ENCODE assay signal across 29 cellular contexts in the genomic region with DNA sequence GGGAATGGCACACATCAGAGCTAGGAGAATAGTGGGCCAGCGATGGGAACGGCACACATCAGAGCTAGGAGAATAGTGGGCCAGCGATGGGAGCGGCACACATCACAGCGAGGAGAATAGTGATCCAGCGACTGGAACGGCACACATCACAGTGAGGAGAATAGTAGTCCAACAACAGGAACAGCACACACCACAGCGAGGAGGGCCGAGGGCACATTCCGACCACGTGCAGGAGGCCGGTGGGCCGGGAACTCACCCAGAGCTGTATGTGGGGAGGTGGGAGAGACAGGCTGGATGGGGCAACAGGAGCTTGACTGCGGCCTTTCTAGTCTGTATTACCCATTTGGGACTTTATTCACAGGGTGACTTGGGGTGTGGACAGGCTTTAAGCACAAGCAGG.
"Had no signal": no experiment of that assay in that cellular context is flagged by ENCODE, and none has a peak within 500 bp of the region (broad histone marks: within the 10 kb centered on the region; RNA-seq: fewer than 3 reads in every experiment).

No MANE protein-coding gene starts in this region.

- H3K27ac ChIP-seq: adrenal gland, body of pancreas, cardiac muscle cell, coronary artery, dorsolateral prefrontal cortex, foreskin keratinocyte, gastrocnemius medialis had no signal

- H3K4me3 Mint-ChIP-seq: activated CD4-positive, alpha-beta memory T cell treated with anti-CD3 and anti-CD28 coated beads, Interleukin-2, amount 10 ng/mL, durations not matched to agents 7 days and 5 days; activated CD4-positive, alpha-beta T cell treated with anti-CD3 and anti-CD28 coated beads, Interleukin-2, amount 10 ng/mL, durations not matched to agents 7 days and 5 days; activated naive CD4-positive, alpha-beta T cell treated with anti-CD3 and anti-CD28 coated beads for 36 hours; activated naive CD4-positive, alpha-beta T cell treated with anti-CD3 and anti-CD28 coated beads, Interleukin-2, amount 50 U/mL, for 24 hours; activated naive CD8-positive, alpha-beta T cell treated with anti-CD3 and anti-CD28 coated beads for 36 hours; activated naive CD8-positive, alpha-beta T cell treated with anti-CD3 and anti-CD28 coated beads, Interleukin-2, amount 50 U/mL, for 24 hours; activated T-cell treated with anti-CD3 and anti-CD28 coated beads, Interleukin-2, amount 50 U/mL, for 4 hours; activated T-helper 17 cell treated with anti-CD3 and anti-CD28 coated beads, Interleukin-2, amount 50 U/mL, for 72 hours; central memory CD8-positive, alpha-beta T cell; dendritic cell treated with granulocyte-macrophage colony-stimulating factor and Interleukin-4, amounts not matched to agents 40 ng/mL and 50 ng/mL, for 4 days; endodermal cell had no signal

- H3K4me1 ChIP-seq: adrenal gland, body of pancreas, gastrocnemius medialis had no signal

- H3K36me3 ChIP-seq: adrenal gland, cardiac muscle cell, gastrocnemius medialis had no signal

- H3K27me3 ChIP-seq: adrenal gland, body of pancreas, cardiac muscle cell, foreskin keratinocyte had no signal

- ATAC-seq: activated naive CD8-positive, alpha-beta T cell treated with anti-CD3 and anti-CD28 coated beads, Interleukin-2, amount 50 U/mL, for 24 hours; activated T-cell treated with anti-CD3 and anti-CD28 coated beads, Interleukin-2, amount 50 U/mL, for 4 hours; activated T-helper 17 cell treated with anti-CD3 and anti-CD28 coated beads, Interleukin-2, amount 50 U/mL, for 72 hours; body of pancreas; esophagus mucosa; foreskin keratinocyte; gastrocnemius medialis had no signal

- H3K4me1 Mint-ChIP-seq: activated CD4-positive, alpha-beta memory T cell treated with anti-CD3 and anti-CD28 coated beads, Interleukin-2, amount 10 ng/mL, durations not matched to agents 7 days and 5 days; activated CD4-positive, alpha-beta T cell treated with anti-CD3 and anti-CD28 coated beads, Interleukin-2, amount 10 ng/mL, durations not matched to agents 7 days and 5 days; activated naive CD4-positive, alpha-beta T cell treated with anti-CD3 and anti-CD28 coated beads, Interleukin-2, amount 50 U/mL, for 24 hours; activated naive CD8-positive, alpha-beta T cell treated with anti-CD3 and anti-CD28 coated beads for 36 hours; activated naive CD8-positive, alpha-beta T cell treated with anti-CD3 and anti-CD28 coated beads, Interleukin-2, amount 50 U/mL, for 24 hours; activated T-helper 17 cell treated with anti-CD3 and anti-CD28 coated beads, Interleukin-2, amount 50 U/mL, for 72 hours; central memory CD8-positive, alpha-beta T cell had no signal

- H3K27me3 Mint-ChIP-seq: activated CD4-positive, alpha-beta memory T cell treated with anti-CD3 and anti-CD28 coated beads, Interleukin-2, amount 10 ng/mL, durations not matched to agents 7 days and 5 days; activated CD4-positive, alpha-beta T cell treated with anti-CD3 and anti-CD28 coated beads, Interleukin-2, amount 10 ng/mL, durations not matched to agents 7 days and 5 days; activated naive CD4-positive, alpha-beta T cell treated with anti-CD3 and anti-CD28 coated beads, Interleukin-2, amount 50 U/mL, for 24 hours; dendritic cell treated with granulocyte-macrophage colony-stimulating factor and Interleukin-4, amounts not matched to agents 40 ng/mL and 50 ng/mL, for 4 days had no signal

- DNase-seq: activated CD4-positive, alpha-beta memory T cell treated with anti-CD3 and anti-CD28 coated beads, Interleukin-2, amount 10 ng/mL, durations not matched to agents 7 days and 5 days; activated CD4-positive, alpha-beta T cell treated with anti-CD3 and anti-CD28 coated beads for 1 hour; activated CD4-positive, alpha-beta T cell treated with anti-CD3 and anti-CD28 coated beads for 4 hours; activated CD4-positive, alpha-beta T cell treated with anti-CD3 and anti-CD28 coated beads, Interleukin-2, amount 10 ng/mL, durations not matched to agents 7 days and 5 days; activated CD4-positive, alpha-beta T cell treated with anti-CD3 and anti-CD28 coated beads, Interleukin-2, amount 50 U/mL, for 4 hours; activated CD8-positive, alpha-beta memory T cell treated with anti-CD3 and anti-CD28 coated beads for 24 hours; activated effector memory CD4-positive, alpha-beta T cell treated with anti-CD3 and anti-CD28 coated beads, Interleukin-2, amount 50 U/mL, for 16 hours; activated naive CD4-positive, alpha-beta T cell treated with anti-CD3 and anti-CD28 coated beads for 36 hours; activated naive CD8-positive, alpha-beta T cell treated with anti-CD3 and anti-CD28 coated beads for 36 hours; activated naive CD8-positive, alpha-beta T cell treated with anti-CD3 and anti-CD28 coated beads, Interleukin-2, amount 50 U/mL, for 24 hours; activated T-cell treated with anti-CD3 and anti-CD28 coated beads, Interleukin-2, amount 50 U/mL, for 4 hours; adrenal gland; amygdala; aorta; body of pancreas; effector memory CD4-positive, alpha-beta T cell; endodermal cell; foreskin keratinocyte; gastrocnemius medialis; glutamatergic neuron; T-helper 2 cell had no signal

- H3K9me3 Mint-ChIP-seq: activated CD4-positive, alpha-beta memory T cell treated with anti-CD3 and anti-CD28 coated beads, Interleukin-2, amount 10 ng/mL, durations not matched to agents 7 days and 5 days; activated CD4-positive, alpha-beta T cell treated with anti-CD3 and anti-CD28 coated beads, Interleukin-2, amount 10 ng/mL, durations not matched to agents 7 days and 5 days; activated naive CD4-positive, alpha-beta T cell treated with anti-CD3 and anti-CD28 coated beads for 36 hours; activated naive CD4-positive, alpha-beta T cell treated with anti-CD3 and anti-CD28 coated beads, Interleukin-2, amount 50 U/mL, for 24 hours; activated naive CD8-positive, alpha-beta T cell treated with anti-CD3 and anti-CD28 coated beads for 36 hours; activated T-cell treated with anti-CD3 and anti-CD28 coated beads, Interleukin-2, amount 50 U/mL, for 4 hours; central memory CD8-positive, alpha-beta T cell; dendritic cell treated with granulocyte-macrophage colony-stimulating factor and Interleukin-4, amounts not matched to agents 40 ng/mL and 50 ng/mL, for 4 days; endodermal cell had no signal

- H3K9me3 ChIP-seq: adrenal gland, body of pancreas, gastrocnemius medialis had no signal

- H3K27ac Mint-ChIP-seq: activated CD4-positive, alpha-beta memory T cell treated with anti-CD3 and anti-CD28 coated beads, Interleukin-2, amount 10 ng/mL, durations not matched to agents 7 days and 5 days; activated CD4-positive, alpha-beta T cell treated with anti-CD3 and anti-CD28 coated beads, Interleukin-2, amount 10 ng/mL, durations not matched to agents 7 days and 5 days; activated naive CD4-positive, alpha-beta T cell treated with anti-CD3 and anti-CD28 coated beads for 36 hours; activated naive CD4-positive, alpha-beta T cell treated with anti-CD3 and anti-CD28 coated beads, Interleukin-2, amount 50 U/mL, for 24 hours; activated naive CD8-positive, alpha-beta T cell treated with anti-CD3 and anti-CD28 coated beads for 36 hours; activated naive CD8-positive, alpha-beta T cell treated with anti-CD3 and anti-CD28 coated beads, Interleukin-2, amount 50 U/mL, for 24 hours; activated T-helper 17 cell treated with anti-CD3 and anti-CD28 coated beads, Interleukin-2, amount 50 U/mL, for 72 hours; dendritic cell treated with granulocyte-macrophage colony-stimulating factor and Interleukin-4, amounts not matched to agents 40 ng/mL and 50 ng/mL, for 4 days; endodermal cell had no signal

- H3K4me3 ChIP-seq: adrenal gland, body of pancreas, cardiac muscle cell, coronary artery, dorsolateral prefrontal cortex, gastrocnemius medialis had no signal

- H3K36me3 Mint-ChIP-seq: activated naive CD4-positive, alpha-beta T cell treated with anti-CD3 and anti-CD28 coated beads, Interleukin-2, amount 50 U/mL, for 24 hours; activated naive CD8-positive, alpha-beta T cell treated with anti-CD3 and anti-CD28 coated beads for 36 hours had no signal
